ENCODE assay signal across 22 cellular contexts in genomic region chr6:101705866-101706265, GRCh38.
DNase-seq lines count a peak whose midpoint lies in the region; ATAC-seq, FAIRE-seq and TF ChIP-seq lines count a peak whose summit lies in the region.
"Had no signal": no experiment of that assay in that cellular context is flagged by ENCODE, and none has a peak within 500 bp of the region (broad histone marks: within the 10 kb centered on the region; RNA-seq: fewer than 3 reads in every experiment).

No MANE protein-coding gene starts in this region.

- intact Hi-C loops in Right ventricle myocardium inferior (cut with DNase I) = no loop called here

- no peaks in the 10 kb centered on the region for H3K27me3 ChIP-seq in bronchial epithelial cell (ENCODE audit: control insufficient read depth, insufficient read depth, low read length)
- H3K27me3 ChIP-seq: SJSA1 had no signal

- ATAC-seq in GM19452 (IDR thresholded peaks at IDR 0.05; ENCODE audit: unreplicated experiment) (no peak), Right ventricle myocardium inferior (no peak)
- ATAC-seq: GM12878 had no signal

- DNase-seq in NCI-H226 (peak; percentile 22), bronchial epithelial cell (ENCODE audit: low read depth) (peak; percentile 30), fibroblast of villous mesenchyme (ENCODE audit: low read depth) (peak; percentile 2), DMS114 treated with DMSO at 0.1 percent for 48 hours (lab: John Stamatoyannopoulos, UW; ENCODE audit: unreplicated experiment) (no peak), Right ventricle myocardium inferior (ENCODE audit: missing footprints) (no peak), KBM-7 (no peak)
- DNase-seq: CD4-positive, CD25-positive, alpha-beta regulatory T cell; COR-L47; DMS79 treated with DMSO at 0.1 percent for 48 hours; GOT3; HCEC 1CT; Kasumi-1; MM.1S; NCI-H1048; NCI-H1417 treated with DMSO at 0.1 percent for 48 hours; NCI-H187; NCI-H2227 treated with DMSO at 0.1 percent for 48 hours; NCI-H510A treated with DMSO at 0.1 percent for 48 hours had no signal

- H3K4me3 ChIP-seq in bronchial epithelial cell (ENCODE audit: low read depth, low read length) (no peak overlapping the region), fibroblast of villous mesenchyme (ENCODE audit: low read depth, low read length) (no peak overlapping the region)
- H3K4me3 ChIP-seq: GM12878, SJSA1 had no signal

- no peak for TF ChIP-seq CTCF in bronchial epithelial cell (IDR thresholded peaks at IDR 0.05; ENCODE audit: insufficient read depth, low read length, severe bottlenecking)
- no peak for TF ChIP-seq CTCF in fibroblast of villous mesenchyme (IDR thresholded peaks at IDR 0.05; ENCODE audit: insufficient read depth, low read depth, low read length)

- in situ Hi-C loops in KBM-7 (cut with MboI; ENCODE audit: low pct_unique_long_range_greater_than_20kb, low sequenced_read_pairs) = no loop called here

- no peak for FAIRE-seq in bronchial epithelial cell (lab: Jason Lieb, UNC)
- FAIRE-seq: GM12878, RCC 7860 had no signal

- H3K36me3 ChIP-seq in bronchial epithelial cell (ENCODE audit: control insufficient read depth, insufficient read depth, low read length) = no peaks in the 10 kb centered on the region
- H3K36me3 ChIP-seq: SJSA1 had no signal

Comparison
In these comparisons a context has a peak if more than half of its experiments do, and no peak if none do; other contexts are left out.
1. DNase-seq: peak in NCI-H226 (single experiment), bronchial epithelial cell (single experiment) and fibroblast of villous mesenchyme (single experiment); none in DMS114 treated with DMSO at 0.1 percent for 48 hours (single experiment), Right ventricle myocardium inferior (single experiment) and KBM-7 (single experiment).